8 cellular contexts compared by ENCODE assay signal in genomic region chr16:88811850-88812736, GRCh38. TPM values are rescaled to one million over a fixed set of nuclear protein-coding genes. Genes with fewer than 3 reads are reported as not detected.
DNase-seq lines count a peak whose midpoint lies in the region; ATAC-seq and TF ChIP-seq lines count a peak whose summit lies in the region.

A gene with protein sequence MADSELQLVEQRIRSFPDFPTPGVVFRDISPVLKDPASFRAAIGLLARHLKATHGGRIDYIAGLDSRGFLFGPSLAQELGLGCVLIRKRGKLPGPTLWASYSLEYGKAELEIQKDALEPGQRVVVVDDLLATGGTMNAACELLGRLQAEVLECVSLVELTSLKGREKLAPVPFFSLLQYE (minus strand): TSS chr16:88811928. CDS start chr16:88811899, 29 bp downstream.

- H3K36me3 ChIP-seq in OCI-LY7 (ENCODE audit: insufficient read depth, low read length) = peaks cover 37% of the 10 kb centered on the region

- no peaks in the 10 kb centered on the region for H3K27me3 Mint-ChIP-seq in IgD-negative memory B cell

- CTCF ChIA-PET in OCI-LY7 (lab: Charles Lee; ENCODE audit: unreplicated experiment) = interaction anchor here (0.9 kb wide), 1 partner anchor 18 kb away, joined by 3 read pairs; no protein-coding TSS in a partner anchor

- H3K27ac ChIP-seq in OCI-LY7 (ENCODE audit: low read depth, low read length, poor library complexity, severe bottlenecking) (peak within 1 kb of the TSS; percentile 76), epithelial cell of prostate (peak within 1 kb of the TSS; percentile 80)

- no peaks in the 10 kb centered on the region for H3K36me3 Mint-ChIP-seq in IgD-negative memory B cell

- no peak for TF ChIP-seq CTCF in OCI-LY7 (conservative IDR thresholded peaks at IDR 0.05; ENCODE audit: low read length)

- H3K9me2 ChIP-seq in OCI-LY7 (ENCODE audit: insufficient read depth, low read length) = no peaks in the 10 kb centered on the region

- H3K4me3 ChIP-seq in OCI-LY7 (ENCODE audit: low read depth, low read length, poor library complexity, severe bottlenecking) = peak within 1 kb of the TSS; percentile 75

- no peaks in the 10 kb centered on the region for H3K9me3 ChIP-seq in OCI-LY7 (ENCODE audit: low read length)

- peaks cover 24% of the 10 kb centered on the region for H3K4me1 ChIP-seq in OCI-LY7 (ENCODE audit: insufficient read depth, low read length, poor library complexity, severe bottlenecking)

- peak within 1 kb of the TSS; percentile 81 to 96 (median 89) for H3K27ac Mint-ChIP-seq in IgD-negative memory B cell

- peak within 1 kb of the TSS; percentile 74 for H3K4me2 ChIP-seq in OCI-LY7 (ENCODE audit: low read length)

- peaks cover 0 to 8% (median 6%) of the 10 kb centered on the region in 3 donors for H3K4me1 Mint-ChIP-seq in IgD-negative memory B cell

- no peaks in the 10 kb centered on the region for H4K20me1 ChIP-seq in OCI-LY7 (ENCODE audit: insufficient read depth, low read length)

- POLR2A ChIA-PET in OCI-LY7 (lab: Charles Lee) = no interaction called here

- H2AFZ ChIP-seq in OCI-LY7 (ENCODE audit: low read length) = no peak within 1 kb of the TSS

- no peaks in the 10 kb centered on the region for H3K9me3 Mint-ChIP-seq in IgD-negative memory B cell

- intact Hi-C loops in OCI-LY7 (cut with micrococcal nuclease; ENCODE audit: unreplicated experiment) = loop anchor here (10.0 kb wide), 1 partner anchor 283 kb away; the partner anchor contains the start of gene ACSF3

- H3K4me3 Mint-ChIP-seq in IgD-negative memory B cell = peak within 1 kb of the TSS; percentile 86 to 97 (median 92)

- no TSS peak for BruUV-seq in OCI-LY7 (replicated peaks; lab: Mats Ljungman, UMichigan)

- DNase-seq in DMS153 (lab: John Stamatoyannopoulos, UW) (peak; percentile 82), OCI-LY7 (ENCODE audit: low spot score) (peak; percentile 93), activated T-cell treated with anti-CD3 and anti-CD28 coated beads for 4 hours (peak; percentile 97), epithelial cell of prostate (ENCODE audit: low read depth, low spot score) (peak; percentile 64), mucosa of gallbladder (ENCODE audit: low spot score) (peak; percentile 97)
- peak; percentile 94 for DNase-seq in stimulated activated CD8-positive, alpha-beta memory T cell treated with anti-CD3 and anti-CD28 coated beads, Interleukin-4, amount 100 ng/mL, for 24 hours (ENCODE audit: low read depth)

- ATAC-seq in GM21529 (IDR thresholded peaks at IDR 0.05; ENCODE audit: unreplicated experiment) = peak; percentile 63

- peaks cover 12% of the 10 kb centered on the region; the same call in 1 of the 2 replicates for H3K79me2 ChIP-seq in OCI-LY7 (ENCODE audit: insufficient read depth, low read depth, low read length)

RNA-seq across cellular contexts. Expression of the gene that starts here (rescaled TPM):
- 416 TPM for polyA plus RNA-seq in IgD-negative memory B cell
- total RNA-seq in OCI-LY7 (2014; rRNA removed; shearing (Covaris generic)) = 168 and 216 TPM in 2 replicates
- total RNA-seq in OCI-LY7 (2022) = 118 and 151 TPM in 2 replicates
- total RNA-seq in mucosa of gallbladder = 104 TPM

Comparison
In these comparisons a context has a peak if more than half of its experiments do, and no peak if none do; other contexts are left out.
1. Peak in every context shown above with its lines: DNase-seq, ATAC-seq, H3K4me3 ChIP-seq and H3K27ac ChIP-seq.